ENCODE assay signal across 17 cellular contexts in genomic region chr1:234315588-234315987, GRCh38. TPM values are rescaled to one million over a fixed set of nuclear protein-coding genes. Genes with fewer than 3 reads are reported as not detected.
DNase-seq lines count a peak whose midpoint lies in the region; ATAC-seq and TF ChIP-seq lines count a peak whose summit lies in the region.
"Had no signal": no experiment of that assay in that cellular context is flagged by ENCODE, and none has a peak within 500 bp of the region (broad histone marks: within the 10 kb centered on the region; RNA-seq: fewer than 3 reads in every experiment).

No MANE protein-coding gene starts in this region.

- no peaks in the 10 kb centered on the region for H3K27me3 Mint-ChIP-seq in activated CD8-positive, alpha-beta memory T cell treated with anti-CD3 and anti-CD28 coated beads, Interleukin-2, amount 10 ng/mL, durations not matched to agents 7 days and 5 days
- no peaks in the 10 kb centered on the region for H3K27me3 Mint-ChIP-seq in activated naive CD8-positive, alpha-beta T cell treated with anti-CD3 and anti-CD28 coated beads, Interleukin-2, amount 50 U/mL, for 24 hours

- no peak for ATAC-seq in activated CD8-positive, alpha-beta memory T cell treated with anti-CD3 and anti-CD28 coated beads, Interleukin-2, amount 10 ng/mL, durations not matched to agents 7 days and 5 days
- peak; percentile 62 for ATAC-seq in activated naive CD8-positive, alpha-beta T cell treated with anti-CD3 and anti-CD28 coated beads, Interleukin-2, amount 50 U/mL, for 24 hours
- ATAC-seq: gastrocnemius medialis, HepG2 had no signal

- no peak overlapping the region for H3K4me3 Mint-ChIP-seq in activated CD8-positive, alpha-beta memory T cell treated with anti-CD3 and anti-CD28 coated beads, Interleukin-2, amount 10 ng/mL, durations not matched to agents 7 days and 5 days
- peak overlapping the region; percentile 70 for H3K4me3 Mint-ChIP-seq in activated naive CD8-positive, alpha-beta T cell treated with anti-CD3 and anti-CD28 coated beads, Interleukin-2, amount 50 U/mL, for 24 hours

- H3K4me1 Mint-ChIP-seq in activated CD8-positive, alpha-beta memory T cell treated with anti-CD3 and anti-CD28 coated beads, Interleukin-2, amount 10 ng/mL, durations not matched to agents 7 days and 5 days, result peaks cover 35% of the 10 kb centered on the region
- H3K4me1 Mint-ChIP-seq in activated naive CD8-positive, alpha-beta T cell treated with anti-CD3 and anti-CD28 coated beads, Interleukin-2, amount 50 U/mL, for 24 hours, result peaks cover 79% of the 10 kb centered on the region

- H3K27ac Mint-ChIP-seq in activated CD8-positive, alpha-beta memory T cell treated with anti-CD3 and anti-CD28 coated beads, Interleukin-2, amount 10 ng/mL, durations not matched to agents 7 days and 5 days, result peak overlapping the region; percentile 78
- peak overlapping the region; percentile 96 for H3K27ac Mint-ChIP-seq in activated naive CD8-positive, alpha-beta T cell treated with anti-CD3 and anti-CD28 coated beads, Interleukin-2, amount 50 U/mL, for 24 hours

- CTCF ChIA-PET in activated CD8-positive, alpha-beta memory T cell treated with anti-CD3 and anti-CD28 coated beads, Interleukin-2, amount 10 ng/mL, durations not matched to agents 7 days and 5 days (lab: Charles Lee), result interaction anchor here (1.0 to 13.6 kb wide), 3 partner anchors 12 to 201 kb away, joined by 3 to 199 read pairs (median 7); no protein-coding TSS in a partner anchor

- H3K9me3 ChIP-seq in KOPT-K1 (ENCODE audit: insufficient read depth, low read length, poor library complexity, severe bottlenecking), result no peaks in the 10 kb centered on the region
- H3K9me3 ChIP-seq: gastrocnemius medialis, left ventricle myocardium inferior had no signal

- DNase-seq in activated CD8-positive, alpha-beta memory T cell treated with anti-CD3 and anti-CD28 coated beads, Interleukin-2, amount 10 ng/mL, durations not matched to agents 7 days and 5 days, result no peak
- DNase-seq in activated CD8-positive, alpha-beta memory T cell treated with anti-CD3 and anti-CD28 coated beads, Interleukin-2, amount 50 U/mL, for 4 hours, result no peak
- no peak for DNase-seq in activated naive CD8-positive, alpha-beta T cell treated with anti-CD3 and anti-CD28 coated beads, Interleukin-2, amount 50 U/mL, for 24 hours
- peak; percentile 40 for DNase-seq in stimulated activated CD4-positive, alpha-beta T cell treated with anti-CD3 and anti-CD28 coated beads, Interleukin-1b, Interleukin-23, amount 100 ng/mL, for 48 hours
- DNase-seq in NCI-H446 (lab: John Stamatoyannopoulos, UW) (no peak), islet precursor cell (no peak), erythroblast (lab: John Stamatoyannopoulos, UW) (no peak)
- DNase-seq: ACHN, cerebellar nuclear complex, gastrocnemius medialis, left ventricle myocardium inferior, NCI-H1930, NCI-H510A, T-helper 9 cell had no signal

- no peak for TF ChIP-seq POLR2A in erythroblast (IDR thresholded peaks at IDR 0.05; ENCODE audit: low read length)

- H3K36me3 ChIP-seq in KOPT-K1 (ENCODE audit: insufficient read depth, low read length), result no peaks in the 10 kb centered on the region
- H3K36me3 ChIP-seq: gastrocnemius medialis, left ventricle myocardium inferior had no signal

- peaks cover 9% of the 10 kb centered on the region for H3K36me3 Mint-ChIP-seq in activated CD8-positive, alpha-beta memory T cell treated with anti-CD3 and anti-CD28 coated beads, Interleukin-2, amount 10 ng/mL, durations not matched to agents 7 days and 5 days
- H3K36me3 Mint-ChIP-seq in activated naive CD8-positive, alpha-beta T cell treated with anti-CD3 and anti-CD28 coated beads, Interleukin-2, amount 50 U/mL, for 24 hours (ENCODE audit: low read depth), result no peaks in the 10 kb centered on the region

- H3K9me3 Mint-ChIP-seq in activated CD8-positive, alpha-beta memory T cell treated with anti-CD3 and anti-CD28 coated beads, Interleukin-2, amount 10 ng/mL, durations not matched to agents 7 days and 5 days (ENCODE audit: low read depth), result no peaks in the 10 kb centered on the region
- no peaks in the 10 kb centered on the region for H3K9me3 Mint-ChIP-seq in activated naive CD8-positive, alpha-beta T cell treated with anti-CD3 and anti-CD28 coated beads, Interleukin-2, amount 50 U/mL, for 24 hours

- peak overlapping the region; percentile 60 for H3K27ac ChIP-seq in KOPT-K1 (ENCODE audit: low read depth, low read length, poor library complexity, severe bottlenecking)
- H3K27ac ChIP-seq: gastrocnemius medialis, left ventricle myocardium inferior, parathyroid adenoma had no signal

RNA-seq across cellular contexts. Expression of gene COA6, which starts 57.7 kb away (rescaled TPM):
- total RNA-seq in activated CD8-positive, alpha-beta memory T cell treated with anti-CD3 and anti-CD28 coated beads, Interleukin-2, amount 10 ng/mL, durations not matched to agents 7 days and 5 days, result 10 to 100 TPM; 42.4 to 43.0 TPM
